1 cellular context compared by ENCODE assay signal in genomic region chr2:172455121-172455515, GRCh38.
TF ChIP-seq lines count a peak whose summit lies in the region.

No MANE protein-coding gene starts in this region.

TF ChIP-seq in GM23338, 12 proteins besides CTCF, POLR2A, EP300 and RAD21 (continued from another document):
- TF ChIP-seq ZNF462 (CRISPR knock-in tag; IDR thresholded peaks at IDR 0.05) = no peak
- TF ChIP-seq EZH2phosphoT487 (IDR thresholded peaks at IDR 0.05; ENCODE audit: unreplicated experiment) = no peak
- no peak for TF ChIP-seq REST (IDR thresholded peaks at IDR 0.05; ENCODE audit: unreplicated experiment)
